Comparison of ENCODE assay signal across 13 cellular contexts in genomic region chr19:54859406-54859805, GRCh38. TPM values are rescaled to one million over a fixed set of nuclear protein-coding genes. Genes with fewer than 3 reads are reported as not detected.
"Had no signal": no experiment of that assay in that cellular context is flagged by ENCODE, and none has a peak within 500 bp of the region (broad histone marks: within the 10 kb centered on the region; RNA-seq: fewer than 3 reads in every experiment).

No MANE protein-coding gene starts in this region.

RNA-seq across cellular contexts. Expression of gene KIR3DL2, which starts 9.2 kb away (rescaled TPM):
- total RNA-seq: breast epithelium, endodermal cell, esophagus mucosa, kidney epithelial cell, pulmonary artery endothelial cell, right atrium auricular region, smooth muscle cell, vagina had no signal
- polyA plus RNA-seq: smooth muscle cell had no signal

RNA-seq across cellular contexts. Expression of gene FCAR, which starts 14.6 kb away (rescaled TPM):
- total RNA-seq: activated naive CD4-positive, alpha-beta T cell treated with anti-CD3 and anti-CD28 coated beads, Interleukin-2, amount 50 U/mL, for 72 hours; activated T-cell treated with anti-CD3 and anti-CD28 coated beads, Interleukin-2, amount 50 U/mL, for 72 hours; endodermal cell; kidney epithelial cell; pulmonary artery endothelial cell; smooth muscle cell had no signal
- polyA plus RNA-seq: smooth muscle cell had no signal

RNA-seq across cellular contexts. Expression of gene KIR2DS4, which starts 26.9 kb away (rescaled TPM):
- total RNA-seq: breast epithelium, endodermal cell, esophagus mucosa, kidney epithelial cell, lower leg skin, omental fat pad, pulmonary artery endothelial cell, right atrium auricular region, smooth muscle cell, vagina had no signal
- polyA plus RNA-seq: heart left ventricle, smooth muscle cell had no signal

RNA-seq across cellular contexts. Expression of gene KIR3DL1, which starts 43.1 kb away (rescaled TPM):
- total RNA-seq: endodermal cell, esophagus mucosa, kidney epithelial cell, lower leg skin, pulmonary artery endothelial cell, right atrium auricular region, smooth muscle cell, vagina had no signal
- polyA plus RNA-seq: heart left ventricle, smooth muscle cell had no signal

RNA-seq across cellular contexts. Expression of gene NCR1, which starts 46.5 kb away (rescaled TPM):
- total RNA-seq: kidney epithelial cell, lower leg skin, pulmonary artery endothelial cell, right atrium auricular region, smooth muscle cell had no signal
- polyA plus RNA-seq: heart left ventricle had no signal
